ENCODE assay signal across 16 cellular contexts in the genomic region with DNA sequence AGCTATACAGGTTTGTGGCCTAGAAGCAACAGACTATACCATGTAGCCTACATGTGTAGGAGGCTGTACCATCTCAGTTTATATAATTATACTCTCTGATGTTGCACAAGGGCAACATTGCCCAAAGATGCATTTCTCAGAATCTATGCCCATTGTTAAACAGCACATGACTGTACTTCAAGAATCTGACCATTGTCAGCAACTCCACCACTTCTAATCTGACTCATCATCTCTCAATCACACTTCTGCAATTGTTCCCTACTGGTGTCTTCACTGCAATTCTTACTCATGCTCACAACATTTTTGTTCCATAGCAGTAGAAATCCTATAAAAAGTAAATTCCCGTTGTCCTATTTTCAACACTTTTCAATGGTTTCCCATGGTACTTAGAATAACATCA.
DNase-seq lines count a peak whose midpoint lies in the region; ATAC-seq and TF ChIP-seq lines count a peak whose summit lies in the region.
"Had no signal": no experiment of that assay in that cellular context is flagged by ENCODE, and none has a peak within 500 bp of the region (broad histone marks: within the 10 kb centered on the region; RNA-seq: fewer than 3 reads in every experiment).

No MANE protein-coding gene starts in this region.

- peaks cover 12% of the 10 kb centered on the region for H3K9me3 Mint-ChIP-seq in activated CD8-positive, alpha-beta T cell treated with anti-CD3 and anti-CD28 coated beads for 36 hours
- peaks cover 10 to 23% (median 11%) of the 10 kb centered on the region in 5 donors for H3K9me3 Mint-ChIP-seq in CD8-positive, alpha-beta memory T cell

- no peak overlapping the region for H3K27ac Mint-ChIP-seq in activated CD8-positive, alpha-beta T cell treated with anti-CD3 and anti-CD28 coated beads for 36 hours
- no peak overlapping the region for H3K27ac Mint-ChIP-seq in CD8-positive, alpha-beta memory T cell
- H3K27ac Mint-ChIP-seq: activated T-helper 1 cell treated with anti-CD3 and anti-CD28 coated beads, Interleukin-12 subunit alpha, Interleukin-12 subunit beta, Interleukin-2, Interleukin-4 antibody, amounts not matched to agents 30 ng/mL and 10 ng/mL and 1 ng/mL, durations not matched to agents 14 hours and 24 hours and 36 hours; CD4-positive, alpha-beta memory T cell; naive B cell had no signal

- H3K27ac ChIP-seq in foreskin keratinocyte (no peak overlapping the region), Peyer's patch (no peak overlapping the region)
- H3K27ac ChIP-seq in CD8-positive, alpha-beta memory T cell (ENCODE audit: low read depth, low read length) = no peak overlapping the region
- H3K27ac ChIP-seq: cardiac muscle cell, skin epidermis, uterus had no signal

- H3K27me3 Mint-ChIP-seq in activated CD8-positive, alpha-beta T cell treated with anti-CD3 and anti-CD28 coated beads for 36 hours = no peaks in the 10 kb centered on the region
- peaks cover 0 to 1% of the 10 kb centered on the region in 2 donors for H3K27me3 Mint-ChIP-seq in CD8-positive, alpha-beta memory T cell
- H3K27me3 Mint-ChIP-seq: CD4-positive, alpha-beta memory T cell; naive B cell had no signal

- H3K27me3 ChIP-seq in foreskin keratinocyte (no peaks in the 10 kb centered on the region), Peyer's patch (no peaks in the 10 kb centered on the region)
- H3K27me3 ChIP-seq in CD8-positive, alpha-beta memory T cell (ENCODE audit: insufficient read depth, low read length, poor library complexity, severe bottlenecking) = no peaks in the 10 kb centered on the region
- H3K27me3 ChIP-seq: cardiac muscle cell, uterus had no signal

- DNase-seq in HT1080 (ENCODE audit: low read depth) = peak; percentile 88
- DNase-seq in foreskin keratinocyte = peak; percentile 3 to 21
- no peak for DNase-seq in activated CD8-positive, alpha-beta T cell treated with anti-CD3 and anti-CD28 coated beads for 36 hours
- no peak for DNase-seq in Peyer's patch
- DNase-seq in CD8-positive, alpha-beta memory T cell = no peak
- DNase-seq: activated CD4-positive, CD25-positive, alpha-beta regulatory T cell; CD4-positive, alpha-beta memory T cell; naive B cell; NCI-H187 treated with DMSO at 0.1 percent for 48 hours; uterus had no signal

- intact Hi-C loops in activated CD8-positive, alpha-beta T cell treated with anti-CD3 and anti-CD28 coated beads for 36 hours (cut with micrococcal nuclease) = no loop called here

- ATAC-seq in GM18868 (IDR thresholded peaks at IDR 0.05; ENCODE audit: unreplicated experiment) (peak; percentile 93), HG02870 (IDR thresholded peaks at IDR 0.05; ENCODE audit: unreplicated experiment) (peak; percentile 66), foreskin keratinocyte (no peak), GM21825 (IDR thresholded peaks at IDR 0.05; ENCODE audit: unreplicated experiment) (no peak)
- no peak for ATAC-seq in activated CD8-positive, alpha-beta T cell treated with anti-CD3 and anti-CD28 coated beads for 36 hours

- H3K4me1 ChIP-seq in foreskin keratinocyte = no peaks in the 10 kb centered on the region
- no peaks in the 10 kb centered on the region for H3K4me1 ChIP-seq in Peyer's patch
- no peaks in the 10 kb centered on the region for H3K4me1 ChIP-seq in CD8-positive, alpha-beta memory T cell (ENCODE audit: insufficient read depth, low read length)
- H3K4me1 ChIP-seq: uterus had no signal

- POLR2A ChIA-PET in activated CD8-positive, alpha-beta T cell treated with anti-CD3 and anti-CD28 coated beads for 36 hours (lab: Charles Lee) = no interaction called here
- POLR2A ChIA-PET in CD8-positive, alpha-beta memory T cell (lab: Charles Lee) = no interaction called here

- no peaks in the 10 kb centered on the region for H3K4me1 Mint-ChIP-seq in activated CD8-positive, alpha-beta T cell treated with anti-CD3 and anti-CD28 coated beads for 36 hours (ENCODE audit: low read depth)
- no peaks in the 10 kb centered on the region for H3K4me1 Mint-ChIP-seq in CD8-positive, alpha-beta memory T cell
- H3K4me1 Mint-ChIP-seq: CD4-positive, alpha-beta memory T cell; naive B cell had no signal

- H3K36me3 ChIP-seq in Peyer's patch = no peaks in the 10 kb centered on the region
- no peaks in the 10 kb centered on the region for H3K36me3 ChIP-seq in CD8-positive, alpha-beta memory T cell (ENCODE audit: insufficient read depth, low read length)
- H3K36me3 ChIP-seq: cardiac muscle cell, uterus had no signal

- H3K9me3 ChIP-seq in Peyer's patch = no peaks in the 10 kb centered on the region
- no peaks in the 10 kb centered on the region for H3K9me3 ChIP-seq in CD8-positive, alpha-beta memory T cell (ENCODE audit: low read length)
- H3K9me3 ChIP-seq: uterus had no signal

- TF ChIP-seq POLR2A in Peyer's patch (IDR thresholded peaks at IDR 0.05) = no peak

- no peak for TF ChIP-seq CTCF in foreskin keratinocyte (conservative IDR thresholded peaks at IDR 0.05)
- no peak for TF ChIP-seq CTCF in activated CD8-positive, alpha-beta T cell treated with anti-CD3 and anti-CD28 coated beads for 36 hours (IDR thresholded peaks at IDR 0.05)
- no peak for TF ChIP-seq CTCF in Peyer's patch (IDR thresholded peaks at IDR 0.05)

- no peaks in the 10 kb centered on the region for H3K36me3 Mint-ChIP-seq in activated CD8-positive, alpha-beta T cell treated with anti-CD3 and anti-CD28 coated beads for 36 hours (ENCODE audit: low read depth)
- H3K36me3 Mint-ChIP-seq in CD8-positive, alpha-beta memory T cell = no peaks in the 10 kb centered on the region
- H3K36me3 Mint-ChIP-seq: CD4-positive, alpha-beta memory T cell; naive B cell had no signal

- no peak overlapping the region for H3K4me3 Mint-ChIP-seq in activated CD8-positive, alpha-beta T cell treated with anti-CD3 and anti-CD28 coated beads for 36 hours
- H3K4me3 Mint-ChIP-seq in CD8-positive, alpha-beta memory T cell = no peak overlapping the region
- H3K4me3 Mint-ChIP-seq: activated T-helper 1 cell treated with anti-CD3 and anti-CD28 coated beads, Interleukin-12 subunit alpha, Interleukin-12 subunit beta, Interleukin-2, Interleukin-4 antibody, amounts not matched to agents 30 ng/mL and 10 ng/mL and 1 ng/mL, durations not matched to agents 14 hours and 24 hours and 36 hours; CD4-positive, alpha-beta memory T cell; naive B cell had no signal

- CTCF ChIA-PET in activated CD8-positive, alpha-beta T cell treated with anti-CD3 and anti-CD28 coated beads for 36 hours (lab: Charles Lee) = no interaction called here
- CTCF ChIA-PET in CD8-positive, alpha-beta memory T cell (lab: Charles Lee) = no interaction called here

- H3K4me3 ChIP-seq in Peyer's patch = no peak overlapping the region
- H3K4me3 ChIP-seq in CD8-positive, alpha-beta memory T cell (ENCODE audit: low read length) = no peak overlapping the region
- H3K4me3 ChIP-seq: cardiac muscle cell, skin epidermis, uterus had no signal

Comparison
In these comparisons a context has a peak if more than half of its experiments do, and no peak if none do; other contexts are left out.
1. ATAC-seq: peak in GM18868 (single experiment) and HG02870 (single experiment); none in foreskin keratinocyte (single experiment), activated CD8-positive, alpha-beta T cell treated with anti-CD3 and anti-CD28 coated beads for 36 hours (single experiment) and GM21825 (single experiment).
2. DNase-seq: peak in HT1080 (single experiment) and foreskin keratinocyte (2 of 2); none in activated CD8-positive, alpha-beta T cell treated with anti-CD3 and anti-CD28 coated beads for 36 hours (single experiment), Peyer's patch (0 of 3) and CD8-positive, alpha-beta memory T cell (0 of 5).